33 cellular contexts compared by ENCODE assay signal in genomic region chr17:57324060-57324459, GRCh38.
"Had no signal": no experiment of that assay in that cellular context is flagged by ENCODE, and none has a peak within 500 bp of the region (broad histone marks: within the 10 kb centered on the region; RNA-seq: fewer than 3 reads in every experiment).

No MANE protein-coding gene starts in this region.

- H3K9me3 Mint-ChIP-seq: activated B cell treated with CpG ODN at 0.5 μM for 24 hours; activated CD4-positive, alpha-beta memory T cell treated with anti-CD3 and anti-CD28 coated beads for 36 hours; activated CD4-positive, alpha-beta T cell treated with anti-CD3 and anti-CD28 coated beads, Interleukin-2, amount 10 ng/mL, durations not matched to agents 24 days and 14 days; activated CD8-positive, alpha-beta T cell treated with anti-CD3 and anti-CD28 coated beads for 36 hours; activated naive CD4-positive, alpha-beta T cell treated with anti-CD3 and anti-CD28 coated beads for 36 hours; activated naive CD8-positive, alpha-beta T cell treated with anti-CD3 and anti-CD28 coated beads, Interleukin-2, amount 50 U/mL, for 24 hours; activated T-cell treated with anti-CD3 and anti-CD28 coated beads, Interleukin-2, amount 50 U/mL, for 4 hours; T-helper 1 cell treated with Interleukin-12 subunit alpha and Interleukin-12 subunit beta and Interleukin-4 antibody, amounts not matched to agents 30 μg/mL and 1 μg/mL, for 36 hours; T-helper 2 cell treated with Interferon-gamma antibody and Interleukin-4, amounts not matched to agents 5 μg/mL and 100 μg/mL, for 36 hours had no signal

- H3K36me3 ChIP-seq: ascending aorta, brain microvascular endothelial cell, breast epithelium had no signal

- DNase-seq: activated B cell treated with CpG ODN at 0.5 μM for 24 hours; activated CD4-positive, alpha-beta memory T cell treated with anti-CD3 and anti-CD28 coated beads for 36 hours; activated CD4-positive, alpha-beta T cell treated with anti-CD3 and anti-CD28 coated beads for 4 hours; activated CD4-positive, alpha-beta T cell treated with anti-CD3 and anti-CD28 coated beads, Interleukin-2, amount 10 ng/mL, durations not matched to agents 24 days and 14 days; activated CD4-positive, alpha-beta T cell treated with anti-CD3 and anti-CD28 coated beads, Interleukin-2, amount 50 U/mL, for 1 hour; activated CD4-positive, alpha-beta T cell treated with anti-CD3 and anti-CD28 coated beads, Interleukin-2, amount 50 U/mL, for 4 hours; activated CD4-positive, CD25-positive, alpha-beta regulatory T cell treated with anti-CD3 and anti-CD28 coated beads, Interleukin-2, amount 50 U/mL, for 72 hours; activated CD8-positive, alpha-beta memory T cell treated with anti-CD3 and anti-CD28 coated beads, Interleukin-2, amount 50 U/mL, for 4 hours; activated CD8-positive, alpha-beta T cell treated with anti-CD3 and anti-CD28 coated beads for 36 hours; activated effector memory CD4-positive, alpha-beta T cell treated with anti-CD3 and anti-CD28 coated beads, Interleukin-2, amount 50 U/mL, for 16 hours; activated gamma-delta T cell treated with Interleukin-2 at 50 U/mL for 16 hours; activated naive CD4-positive, alpha-beta T cell; activated naive CD4-positive, alpha-beta T cell treated with anti-CD3 and anti-CD28 coated beads for 36 hours; activated naive CD4-positive, alpha-beta T cell treated with anti-CD3 and anti-CD28 coated beads, Interleukin-2, amount 50 U/mL, for 16 hours; activated naive CD8-positive, alpha-beta T cell treated with anti-CD3 and anti-CD28 coated beads, Interleukin-2, amount 10 ng/mL, durations not matched to agents 7 days and 5 days; activated naive CD8-positive, alpha-beta T cell treated with anti-CD3 and anti-CD28 coated beads, Interleukin-2, amount 50 U/mL, for 24 hours; activated T-cell treated with anti-CD3 and anti-CD28 coated beads for 4 hours; activated T-cell treated with anti-CD3 and anti-CD28 coated beads, Interleukin-2, amount 50 U/mL, for 1 hour; activated T-cell treated with anti-CD3 and anti-CD28 coated beads, Interleukin-2, amount 50 U/mL, for 4 hours; amygdala; anterior cingulate cortex; brain microvascular endothelial cell; central memory CD4-positive, alpha-beta T cell; SW 1271; T-helper 1 cell; T-helper 2 cell; T-helper 9 cell had no signal

- H3K27ac Mint-ChIP-seq: activated B cell treated with CpG ODN at 0.5 μM for 24 hours; activated CD4-positive, alpha-beta memory T cell treated with anti-CD3 and anti-CD28 coated beads for 36 hours; activated CD8-positive, alpha-beta T cell treated with anti-CD3 and anti-CD28 coated beads for 36 hours; activated naive CD4-positive, alpha-beta T cell treated with anti-CD3 and anti-CD28 coated beads for 36 hours; activated naive CD8-positive, alpha-beta T cell; activated naive CD8-positive, alpha-beta T cell treated with anti-CD3 and anti-CD28 coated beads, Interleukin-2, amount 10 ng/mL, durations not matched to agents 7 days and 5 days; activated naive CD8-positive, alpha-beta T cell treated with anti-CD3 and anti-CD28 coated beads, Interleukin-2, amount 50 U/mL, for 24 hours; T-helper 1 cell treated with Interleukin-12 subunit alpha and Interleukin-12 subunit beta and Interleukin-4 antibody, amounts not matched to agents 30 μg/mL and 1 μg/mL, for 36 hours; T-helper 2 cell treated with Interferon-gamma antibody and Interleukin-4, amounts not matched to agents 5 μg/mL and 100 μg/mL, for 36 hours had no signal

- H3K27me3 ChIP-seq: ascending aorta, brain microvascular endothelial cell, breast epithelium had no signal

- H3K27ac ChIP-seq: ascending aorta, brain microvascular endothelial cell, breast epithelium, VCaP had no signal

- ATAC-seq: activated CD8-positive, alpha-beta T cell treated with anti-CD3 and anti-CD28 coated beads for 36 hours; activated naive CD8-positive, alpha-beta T cell treated with anti-CD3 and anti-CD28 coated beads, Interleukin-2, amount 50 U/mL, for 24 hours; activated T-cell treated with anti-CD3 and anti-CD28 coated beads, Interleukin-2, amount 50 U/mL, for 4 hours had no signal

- H3K4me3 Mint-ChIP-seq: activated B cell treated with CpG ODN at 0.5 μM for 24 hours; activated CD4-positive, alpha-beta memory T cell treated with anti-CD3 and anti-CD28 coated beads for 36 hours; activated CD4-positive, alpha-beta T cell treated with anti-CD3 and anti-CD28 coated beads, Interleukin-2, amount 10 ng/mL, durations not matched to agents 24 days and 14 days; activated CD8-positive, alpha-beta T cell treated with anti-CD3 and anti-CD28 coated beads for 36 hours; activated naive CD4-positive, alpha-beta T cell treated with anti-CD3 and anti-CD28 coated beads for 36 hours; activated naive CD8-positive, alpha-beta T cell; activated naive CD8-positive, alpha-beta T cell treated with anti-CD3 and anti-CD28 coated beads, Interleukin-2, amount 10 ng/mL, durations not matched to agents 7 days and 5 days; activated naive CD8-positive, alpha-beta T cell treated with anti-CD3 and anti-CD28 coated beads, Interleukin-2, amount 50 U/mL, for 24 hours; activated T-cell treated with anti-CD3 and anti-CD28 coated beads, Interleukin-2, amount 50 U/mL, for 4 hours; T-helper 1 cell treated with Interleukin-12 subunit alpha and Interleukin-12 subunit beta and Interleukin-4 antibody, amounts not matched to agents 30 μg/mL and 1 μg/mL, for 36 hours; T-helper 2 cell treated with Interferon-gamma antibody and Interleukin-4, amounts not matched to agents 5 μg/mL and 100 μg/mL, for 36 hours had no signal

- H3K4me1 Mint-ChIP-seq: activated B cell treated with CpG ODN at 0.5 μM for 24 hours had no signal

- H3K4me1 ChIP-seq: ascending aorta, breast epithelium had no signal

- H3K9me3 ChIP-seq: ascending aorta, breast epithelium had no signal

- H3K27me3 Mint-ChIP-seq: activated B cell treated with CpG ODN at 0.5 μM for 24 hours; activated CD4-positive, alpha-beta memory T cell treated with anti-CD3 and anti-CD28 coated beads for 36 hours; activated CD4-positive, alpha-beta T cell treated with anti-CD3 and anti-CD28 coated beads, Interleukin-2, amount 10 ng/mL, durations not matched to agents 24 days and 14 days; activated CD8-positive, alpha-beta T cell treated with anti-CD3 and anti-CD28 coated beads for 36 hours; activated naive CD8-positive, alpha-beta T cell; activated naive CD8-positive, alpha-beta T cell treated with anti-CD3 and anti-CD28 coated beads, Interleukin-2, amount 10 ng/mL, durations not matched to agents 7 days and 5 days; activated naive CD8-positive, alpha-beta T cell treated with anti-CD3 and anti-CD28 coated beads, Interleukin-2, amount 50 U/mL, for 24 hours had no signal

- H3K4me3 ChIP-seq: ascending aorta, breast epithelium had no signal
